In genomic region chr2:227687189-227687588, GRCh38 we compare ENCODE assay signal across 37 cellular contexts. TPM values are rescaled to one million over a fixed set of nuclear protein-coding genes. Genes with fewer than 3 reads are reported as not detected.
"Had no signal": no experiment of that assay in that cellular context is flagged by ENCODE, and none has a peak within 500 bp of the region (broad histone marks: within the 10 kb centered on the region; RNA-seq: fewer than 3 reads in every experiment).

No MANE protein-coding gene starts in this region.

- H3K4me3 Mint-ChIP-seq: activated CD4-positive, alpha-beta memory T cell treated with anti-CD3 and anti-CD28 coated beads for 36 hours; activated CD4-positive, alpha-beta T cell treated with anti-CD3 and anti-CD28 coated beads for 36 hours; activated CD4-positive, alpha-beta T cell treated with anti-CD3 and anti-CD28 coated beads, Interleukin-2, amount 10 ng/mL, durations not matched to agents 24 days and 14 days; activated CD8-positive, alpha-beta memory T cell treated with anti-CD3 and anti-CD28 coated beads, Interleukin-2, amount 10 ng/mL, durations not matched to agents 7 days and 5 days; activated CD8-positive, alpha-beta T cell treated with anti-CD3 and anti-CD28 coated beads, Interleukin-2, amount 10 ng/mL, durations not matched to agents 7 days and 5 days; activated naive CD4-positive, alpha-beta T cell treated with anti-CD3 and anti-CD28 coated beads, Interleukin-2, amount 10 ng/mL, durations not matched to agents 7 days and 5 days; activated naive CD8-positive, alpha-beta T cell treated with anti-CD3 and anti-CD28 coated beads, Interleukin-2, amount 10 ng/mL, durations not matched to agents 7 days and 5 days; activated T-helper 1 cell treated with anti-CD3 and anti-CD28 coated beads, Interleukin-12 subunit alpha, Interleukin-12 subunit beta, Interleukin-2, Interleukin-4 antibody, amounts not matched to agents 30 ng/mL and 10 ng/mL and 1 ng/mL, durations not matched to agents 14 hours and 24 hours and 36 hours; brain; dendritic cell treated with granulocyte-macrophage colony-stimulating factor and Interleukin-4, amounts not matched to agents 40 ng/mL and 50 ng/mL, for 4 days; endodermal cell had no signal

- H3K9me3 ChIP-seq: ascending aorta, breast epithelium, gastrocnemius medialis, heart left ventricle had no signal

- H3K27ac ChIP-seq: ascending aorta, breast epithelium, cardiac muscle cell, coronary artery, dorsolateral prefrontal cortex, foreskin keratinocyte, gastrocnemius medialis, heart left ventricle had no signal

- H3K36me3 Mint-ChIP-seq: activated CD4-positive, alpha-beta memory T cell treated with anti-CD3 and anti-CD28 coated beads for 36 hours; activated CD8-positive, alpha-beta memory T cell treated with anti-CD3 and anti-CD28 coated beads, Interleukin-2, amount 10 ng/mL, durations not matched to agents 7 days and 5 days; activated naive CD4-positive, alpha-beta T cell treated with anti-CD3 and anti-CD28 coated beads, Interleukin-2, amount 10 ng/mL, durations not matched to agents 7 days and 5 days; activated naive CD4-positive, alpha-beta T cell treated with anti-CD3 and anti-CD28 coated beads, Interleukin-2, amount 50 U/mL, for 72 hours; activated naive CD8-positive, alpha-beta T cell treated with anti-CD3 and anti-CD28 coated beads, Interleukin-2, amount 10 ng/mL, durations not matched to agents 7 days and 5 days; brain had no signal

- H3K4me1 Mint-ChIP-seq: activated CD4-positive, alpha-beta T cell treated with anti-CD3 and anti-CD28 coated beads for 36 hours; activated CD4-positive, alpha-beta T cell treated with anti-CD3 and anti-CD28 coated beads, Interleukin-2, amount 10 ng/mL, durations not matched to agents 24 days and 14 days; activated CD8-positive, alpha-beta memory T cell treated with anti-CD3 and anti-CD28 coated beads, Interleukin-2, amount 10 ng/mL, durations not matched to agents 7 days and 5 days; activated naive CD4-positive, alpha-beta T cell treated with anti-CD3 and anti-CD28 coated beads, Interleukin-2, amount 10 ng/mL, durations not matched to agents 7 days and 5 days; activated naive CD8-positive, alpha-beta T cell treated with anti-CD3 and anti-CD28 coated beads, Interleukin-2, amount 10 ng/mL, durations not matched to agents 7 days and 5 days; brain had no signal

- H3K4me1 ChIP-seq: ascending aorta, breast epithelium, foreskin keratinocyte, gastrocnemius medialis, heart left ventricle had no signal

- H3K27ac Mint-ChIP-seq: activated CD4-positive, alpha-beta memory T cell treated with anti-CD3 and anti-CD28 coated beads for 36 hours; activated CD4-positive, alpha-beta T cell treated with anti-CD3 and anti-CD28 coated beads for 36 hours; activated CD4-positive, alpha-beta T cell treated with anti-CD3 and anti-CD28 coated beads, Interleukin-2, amount 10 ng/mL, durations not matched to agents 24 days and 14 days; activated CD8-positive, alpha-beta memory T cell treated with anti-CD3 and anti-CD28 coated beads, Interleukin-2, amount 10 ng/mL, durations not matched to agents 7 days and 5 days; activated CD8-positive, alpha-beta T cell treated with anti-CD3 and anti-CD28 coated beads, Interleukin-2, amount 10 ng/mL, durations not matched to agents 7 days and 5 days; activated naive CD4-positive, alpha-beta T cell treated with anti-CD3 and anti-CD28 coated beads, Interleukin-2, amount 10 ng/mL, durations not matched to agents 7 days and 5 days; activated naive CD4-positive, alpha-beta T cell treated with anti-CD3 and anti-CD28 coated beads, Interleukin-2, amount 50 U/mL, for 72 hours; activated naive CD8-positive, alpha-beta T cell treated with anti-CD3 and anti-CD28 coated beads, Interleukin-2, amount 10 ng/mL, durations not matched to agents 7 days and 5 days; activated T-helper 1 cell treated with anti-CD3 and anti-CD28 coated beads, Interleukin-12 subunit alpha, Interleukin-12 subunit beta, Interleukin-2, Interleukin-4 antibody, amounts not matched to agents 30 ng/mL and 10 ng/mL and 1 ng/mL, durations not matched to agents 14 hours and 24 hours and 36 hours; brain; dendritic cell treated with granulocyte-macrophage colony-stimulating factor and Interleukin-4, amounts not matched to agents 40 ng/mL and 50 ng/mL, for 4 days; endodermal cell had no signal

- H3K4me3 ChIP-seq: ascending aorta, breast epithelium, cardiac muscle cell, coronary artery, dorsolateral prefrontal cortex, gastrocnemius medialis, heart left ventricle had no signal

- ATAC-seq: activated CD4-positive, alpha-beta T cell treated with anti-CD3 and anti-CD28 coated beads for 36 hours; activated CD8-positive, alpha-beta memory T cell treated with anti-CD3 and anti-CD28 coated beads, Interleukin-2, amount 10 ng/mL, durations not matched to agents 7 days and 5 days; activated CD8-positive, alpha-beta T cell treated with anti-CD3 and anti-CD28 coated beads, Interleukin-2, amount 10 ng/mL, durations not matched to agents 7 days and 5 days; activated naive CD4-positive, alpha-beta T cell treated with anti-CD3 and anti-CD28 coated beads, Interleukin-2, amount 50 U/mL, for 72 hours; esophagus mucosa; foreskin keratinocyte; gastrocnemius medialis had no signal

- H3K9me3 Mint-ChIP-seq: activated CD4-positive, alpha-beta memory T cell treated with anti-CD3 and anti-CD28 coated beads for 36 hours; activated CD4-positive, alpha-beta T cell treated with anti-CD3 and anti-CD28 coated beads, Interleukin-2, amount 10 ng/mL, durations not matched to agents 24 days and 14 days; activated naive CD4-positive, alpha-beta T cell treated with anti-CD3 and anti-CD28 coated beads, Interleukin-2, amount 10 ng/mL, durations not matched to agents 7 days and 5 days; activated naive CD4-positive, alpha-beta T cell treated with anti-CD3 and anti-CD28 coated beads, Interleukin-2, amount 50 U/mL, for 72 hours; activated naive CD8-positive, alpha-beta T cell treated with anti-CD3 and anti-CD28 coated beads, Interleukin-2, amount 10 ng/mL, durations not matched to agents 7 days and 5 days; activated T-helper 1 cell treated with anti-CD3 and anti-CD28 coated beads, Interleukin-12 subunit alpha, Interleukin-12 subunit beta, Interleukin-2, Interleukin-4 antibody, amounts not matched to agents 30 ng/mL and 10 ng/mL and 1 ng/mL, durations not matched to agents 14 hours and 24 hours and 36 hours; brain; dendritic cell treated with granulocyte-macrophage colony-stimulating factor and Interleukin-4, amounts not matched to agents 40 ng/mL and 50 ng/mL, for 4 days; endodermal cell had no signal

- H3K27me3 ChIP-seq: ascending aorta, breast epithelium, cardiac muscle cell, dorsolateral prefrontal cortex, gastrocnemius medialis had no signal

- DNase-seq: activated CD4-positive, alpha-beta memory T cell treated with anti-CD3 and anti-CD28 coated beads for 36 hours; activated CD4-positive, alpha-beta T cell treated with anti-CD3 and anti-CD28 coated beads for 36 hours; activated CD4-positive, alpha-beta T cell treated with anti-CD3 and anti-CD28 coated beads, Interleukin-2, amount 10 ng/mL, durations not matched to agents 24 days and 14 days; activated CD4-positive, CD25-positive, alpha-beta regulatory T cell; activated CD4-positive, CD25-positive, alpha-beta regulatory T cell treated with anti-CD3 and anti-CD28 coated beads, Interleukin-2, amount 50 U/mL, for 72 hours; activated CD8-positive, alpha-beta memory T cell treated with anti-CD3 and anti-CD28 coated beads, Interleukin-2, amount 10 ng/mL, durations not matched to agents 7 days and 5 days; activated CD8-positive, alpha-beta memory T cell treated with anti-CD3 and anti-CD28 coated beads, Interleukin-2, amount 50 U/mL, for 4 hours; activated CD8-positive, alpha-beta T cell treated with anti-CD3 and anti-CD28 coated beads, Interleukin-2, amount 10 ng/mL, durations not matched to agents 7 days and 5 days; activated gamma-delta T cell; activated naive CD4-positive, alpha-beta T cell; activated naive CD4-positive, alpha-beta T cell treated with anti-CD3 and anti-CD28 coated beads, Interleukin-2, amount 10 ng/mL, durations not matched to agents 7 days and 5 days; activated naive CD8-positive, alpha-beta T cell treated with anti-CD3 and anti-CD28 coated beads, Interleukin-2, amount 10 ng/mL, durations not matched to agents 7 days and 5 days; activated T-cell treated with anti-CD3 and anti-CD28 coated beads, Interleukin-2, amount 50 U/mL, for 1 hour; activated T-cell treated with anti-CD3 and anti-CD28 coated beads, Interleukin-2, amount 50 U/mL, for 48 hours; central memory CD4-positive, alpha-beta T cell; cerebellar nuclear complex; dorsolateral prefrontal cortex; effector memory CD4-positive, alpha-beta T cell; endodermal cell; foreskin keratinocyte; gastrocnemius medialis; glutamatergic neuron; heart left ventricle; T-helper 2 cell had no signal

RNA-seq across cellular contexts. Expression of gene SCYGR5, which starts 20.6 kb away (rescaled TPM):
- total RNA-seq: activated CD4-positive, alpha-beta memory T cell treated with anti-CD3 and anti-CD28 coated beads for 36 hours; activated CD4-positive, alpha-beta T cell treated with anti-CD3 and anti-CD28 coated beads for 36 hours; activated CD4-positive, alpha-beta T cell treated with anti-CD3 and anti-CD28 coated beads, Interleukin-2, amount 10 ng/mL, durations not matched to agents 24 days and 14 days; activated CD8-positive, alpha-beta memory T cell treated with anti-CD3 and anti-CD28 coated beads for 36 hours; activated CD8-positive, alpha-beta memory T cell treated with anti-CD3 and anti-CD28 coated beads, Interleukin-2, amount 10 ng/mL, durations not matched to agents 7 days and 5 days; activated CD8-positive, alpha-beta T cell treated with anti-CD3 and anti-CD28 coated beads, Interleukin-2, amount 10 ng/mL, durations not matched to agents 7 days and 5 days; activated naive CD4-positive, alpha-beta T cell treated with anti-CD3 and anti-CD28 coated beads, Interleukin-2, amount 50 U/mL, for 72 hours; activated naive CD8-positive, alpha-beta T cell treated with anti-CD3 and anti-CD28 coated beads, Interleukin-2, amount 10 ng/mL, durations not matched to agents 7 days and 5 days; activated T-helper 1 cell treated with anti-CD3 and anti-CD28 coated beads, Interleukin-12 subunit alpha, Interleukin-12 subunit beta, Interleukin-2, Interleukin-4 antibody, amounts not matched to agents 30 ng/mL and 10 ng/mL and 1 ng/mL, durations not matched to agents 14 hours and 24 hours and 36 hours; ascending aorta; breast epithelium; cardiac muscle cell; dorsolateral prefrontal cortex; endodermal cell; epithelial cell of proximal tubule; esophagus mucosa; fibroblast of lung; foreskin keratinocyte; gastrocnemius medialis; heart left ventricle; T-helper 1 cell treated with Interleukin-12 subunit alpha and Interleukin-12 subunit beta and Interleukin-4 antibody, amounts not matched to agents 30 ng/mL and 1 ng/mL, for 36 hours had no signal
- polyA plus RNA-seq: cardiac muscle cell, fibroblast of lung, foreskin keratinocyte, heart left ventricle had no signal

RNA-seq across cellular contexts. Expression of gene SLC19A3, which starts 30.6 kb away (rescaled TPM):
- total RNA-seq: activated CD4-positive, alpha-beta memory T cell treated with anti-CD3 and anti-CD28 coated beads for 36 hours; activated CD4-positive, alpha-beta T cell treated with anti-CD3 and anti-CD28 coated beads for 36 hours; activated CD4-positive, alpha-beta T cell treated with anti-CD3 and anti-CD28 coated beads, Interleukin-2, amount 10 ng/mL, durations not matched to agents 24 days and 14 days; activated CD8-positive, alpha-beta memory T cell treated with anti-CD3 and anti-CD28 coated beads for 36 hours; activated CD8-positive, alpha-beta memory T cell treated with anti-CD3 and anti-CD28 coated beads, Interleukin-2, amount 10 ng/mL, durations not matched to agents 7 days and 5 days; activated CD8-positive, alpha-beta T cell treated with anti-CD3 and anti-CD28 coated beads, Interleukin-2, amount 10 ng/mL, durations not matched to agents 7 days and 5 days; activated naive CD4-positive, alpha-beta T cell treated with anti-CD3 and anti-CD28 coated beads, Interleukin-2, amount 50 U/mL, for 72 hours; activated naive CD8-positive, alpha-beta T cell treated with anti-CD3 and anti-CD28 coated beads, Interleukin-2, amount 10 ng/mL, durations not matched to agents 7 days and 5 days; activated T-helper 1 cell treated with anti-CD3 and anti-CD28 coated beads, Interleukin-12 subunit alpha, Interleukin-12 subunit beta, Interleukin-2, Interleukin-4 antibody, amounts not matched to agents 30 ng/mL and 10 ng/mL and 1 ng/mL, durations not matched to agents 14 hours and 24 hours and 36 hours; T-helper 1 cell treated with Interleukin-12 subunit alpha and Interleukin-12 subunit beta and Interleukin-4 antibody, amounts not matched to agents 30 ng/mL and 1 ng/mL, for 36 hours had no signal

RNA-seq across cellular contexts. Expression of gene SCYGR6, which starts 37.4 kb away (rescaled TPM):
- total RNA-seq: activated CD4-positive, alpha-beta memory T cell treated with anti-CD3 and anti-CD28 coated beads for 36 hours; activated CD4-positive, alpha-beta T cell treated with anti-CD3 and anti-CD28 coated beads for 36 hours; activated CD4-positive, alpha-beta T cell treated with anti-CD3 and anti-CD28 coated beads, Interleukin-2, amount 10 ng/mL, durations not matched to agents 24 days and 14 days; activated CD8-positive, alpha-beta memory T cell treated with anti-CD3 and anti-CD28 coated beads for 36 hours; activated CD8-positive, alpha-beta memory T cell treated with anti-CD3 and anti-CD28 coated beads, Interleukin-2, amount 10 ng/mL, durations not matched to agents 7 days and 5 days; activated CD8-positive, alpha-beta T cell treated with anti-CD3 and anti-CD28 coated beads, Interleukin-2, amount 10 ng/mL, durations not matched to agents 7 days and 5 days; activated naive CD4-positive, alpha-beta T cell treated with anti-CD3 and anti-CD28 coated beads, Interleukin-2, amount 50 U/mL, for 72 hours; activated naive CD8-positive, alpha-beta T cell treated with anti-CD3 and anti-CD28 coated beads, Interleukin-2, amount 10 ng/mL, durations not matched to agents 7 days and 5 days; activated T-helper 1 cell treated with anti-CD3 and anti-CD28 coated beads, Interleukin-12 subunit alpha, Interleukin-12 subunit beta, Interleukin-2, Interleukin-4 antibody, amounts not matched to agents 30 ng/mL and 10 ng/mL and 1 ng/mL, durations not matched to agents 14 hours and 24 hours and 36 hours; ascending aorta; breast epithelium; cardiac muscle cell; dorsolateral prefrontal cortex; endodermal cell; epithelial cell of proximal tubule; esophagus mucosa; fibroblast of lung; foreskin keratinocyte; gastrocnemius medialis; heart left ventricle; T-helper 1 cell treated with Interleukin-12 subunit alpha and Interleukin-12 subunit beta and Interleukin-4 antibody, amounts not matched to agents 30 ng/mL and 1 ng/mL, for 36 hours had no signal
- polyA plus RNA-seq: cardiac muscle cell, fibroblast of lung, foreskin keratinocyte, heart left ventricle had no signal

RNA-seq across cellular contexts. Expression of gene SCYGR7, which starts 40.9 kb away (rescaled TPM):
- total RNA-seq: activated CD4-positive, alpha-beta memory T cell treated with anti-CD3 and anti-CD28 coated beads for 36 hours; activated CD4-positive, alpha-beta T cell treated with anti-CD3 and anti-CD28 coated beads for 36 hours; activated CD4-positive, alpha-beta T cell treated with anti-CD3 and anti-CD28 coated beads, Interleukin-2, amount 10 ng/mL, durations not matched to agents 24 days and 14 days; activated CD8-positive, alpha-beta memory T cell treated with anti-CD3 and anti-CD28 coated beads for 36 hours; activated CD8-positive, alpha-beta memory T cell treated with anti-CD3 and anti-CD28 coated beads, Interleukin-2, amount 10 ng/mL, durations not matched to agents 7 days and 5 days; activated CD8-positive, alpha-beta T cell treated with anti-CD3 and anti-CD28 coated beads, Interleukin-2, amount 10 ng/mL, durations not matched to agents 7 days and 5 days; activated naive CD4-positive, alpha-beta T cell treated with anti-CD3 and anti-CD28 coated beads, Interleukin-2, amount 50 U/mL, for 72 hours; activated naive CD8-positive, alpha-beta T cell treated with anti-CD3 and anti-CD28 coated beads, Interleukin-2, amount 10 ng/mL, durations not matched to agents 7 days and 5 days; activated T-helper 1 cell treated with anti-CD3 and anti-CD28 coated beads, Interleukin-12 subunit alpha, Interleukin-12 subunit beta, Interleukin-2, Interleukin-4 antibody, amounts not matched to agents 30 ng/mL and 10 ng/mL and 1 ng/mL, durations not matched to agents 14 hours and 24 hours and 36 hours; ascending aorta; breast epithelium; cardiac muscle cell; dorsolateral prefrontal cortex; endodermal cell; epithelial cell of proximal tubule; esophagus mucosa; fibroblast of lung; foreskin keratinocyte; gastrocnemius medialis; heart left ventricle; T-helper 1 cell treated with Interleukin-12 subunit alpha and Interleukin-12 subunit beta and Interleukin-4 antibody, amounts not matched to agents 30 ng/mL and 1 ng/mL, for 36 hours had no signal
- polyA plus RNA-seq: cardiac muscle cell, fibroblast of lung, foreskin keratinocyte, heart left ventricle had no signal

RNA-seq across cellular contexts. Expression of gene SCYGR8, which starts 58.5 kb away (rescaled TPM):
- total RNA-seq: activated CD4-positive, alpha-beta memory T cell treated with anti-CD3 and anti-CD28 coated beads for 36 hours; activated CD4-positive, alpha-beta T cell treated with anti-CD3 and anti-CD28 coated beads for 36 hours; activated CD4-positive, alpha-beta T cell treated with anti-CD3 and anti-CD28 coated beads, Interleukin-2, amount 10 ng/mL, durations not matched to agents 24 days and 14 days; activated CD8-positive, alpha-beta memory T cell treated with anti-CD3 and anti-CD28 coated beads for 36 hours; activated CD8-positive, alpha-beta memory T cell treated with anti-CD3 and anti-CD28 coated beads, Interleukin-2, amount 10 ng/mL, durations not matched to agents 7 days and 5 days; activated CD8-positive, alpha-beta T cell treated with anti-CD3 and anti-CD28 coated beads, Interleukin-2, amount 10 ng/mL, durations not matched to agents 7 days and 5 days; activated naive CD4-positive, alpha-beta T cell treated with anti-CD3 and anti-CD28 coated beads, Interleukin-2, amount 50 U/mL, for 72 hours; activated naive CD8-positive, alpha-beta T cell treated with anti-CD3 and anti-CD28 coated beads, Interleukin-2, amount 10 ng/mL, durations not matched to agents 7 days and 5 days; activated T-helper 1 cell treated with anti-CD3 and anti-CD28 coated beads, Interleukin-12 subunit alpha, Interleukin-12 subunit beta, Interleukin-2, Interleukin-4 antibody, amounts not matched to agents 30 ng/mL and 10 ng/mL and 1 ng/mL, durations not matched to agents 14 hours and 24 hours and 36 hours; ascending aorta; breast epithelium; cardiac muscle cell; dorsolateral prefrontal cortex; endodermal cell; epithelial cell of proximal tubule; esophagus mucosa; fibroblast of lung; foreskin keratinocyte; gastrocnemius medialis; heart left ventricle; T-helper 1 cell treated with Interleukin-12 subunit alpha and Interleukin-12 subunit beta and Interleukin-4 antibody, amounts not matched to agents 30 ng/mL and 1 ng/mL, for 36 hours had no signal
- polyA plus RNA-seq: cardiac muscle cell, fibroblast of lung, foreskin keratinocyte, heart left ventricle had no signal
